3 cellular contexts compared by ENCODE assay signal in the genomic region with DNA sequence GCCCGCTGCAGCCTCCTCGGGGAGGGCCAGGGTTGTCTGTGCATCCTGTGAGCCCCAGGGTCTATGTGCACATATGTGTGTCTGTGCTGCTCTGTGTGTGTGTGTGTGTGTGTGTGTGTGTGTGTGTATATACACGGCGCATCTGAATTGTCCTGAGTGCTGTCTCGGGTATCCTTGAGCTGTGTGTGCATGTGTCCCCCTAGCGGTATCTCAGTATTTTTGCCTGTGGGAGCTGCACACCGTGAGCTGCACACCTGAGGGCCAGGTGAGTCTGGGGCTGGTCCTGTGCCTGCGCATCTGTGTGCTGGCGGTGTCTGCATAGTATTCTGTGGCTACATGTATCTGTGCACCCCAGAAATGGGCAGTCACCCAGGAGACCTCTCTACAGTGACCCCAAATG. TPM values are rescaled to one million over a fixed set of nuclear protein-coding genes. Genes with fewer than 3 reads are reported as not detected.
"Had no signal": no experiment of that assay in that cellular context is flagged by ENCODE, and none has a peak within 500 bp of the region (broad histone marks: within the 10 kb centered on the region; RNA-seq: fewer than 3 reads in every experiment).

No MANE protein-coding gene starts in this region.

RNA-seq across cellular contexts. Expression of a gene that starts 11.8 kb away (rescaled TPM):
- total RNA-seq: epithelial cell of proximal tubule, left ventricle myocardium inferior, mucosa of gallbladder had no signal
